Comparison of ENCODE assay signal across 13 cellular contexts in genomic region chr18:44818668-44819403, GRCh38.
DNase-seq lines count a peak whose midpoint lies in the region; ATAC-seq and TF ChIP-seq lines count a peak whose summit lies in the region.
"Had no signal": no experiment of that assay in that cellular context is flagged by ENCODE, and none has a peak within 500 bp of the region (broad histone marks: within the 10 kb centered on the region; RNA-seq: fewer than 3 reads in every experiment).

No MANE protein-coding gene starts in this region.

- CTCF ChIA-PET in activated CD4-positive, alpha-beta T cell treated with anti-CD3 and anti-CD28 coated beads, Interleukin-2, amount 10 ng/mL, durations not matched to agents 7 days and 5 days (lab: Charles Lee): no interaction called here

- no peaks in the 10 kb centered on the region for H3K9me3 ChIP-seq in psoas muscle

- H3K27ac Mint-ChIP-seq in activated T-helper 1 cell treated with anti-CD3 and anti-CD28 coated beads, Interleukin-12 subunit alpha, Interleukin-12 subunit beta, Interleukin-2, Interleukin-4 antibody, amounts not matched to agents 30 ng/mL and 10 ng/mL and 1 ng/mL, durations not matched to agents 14 hours and 24 hours and 36 hours: peak overlapping the region; percentile 57
- no peak overlapping the region for H3K27ac Mint-ChIP-seq in activated CD4-positive, alpha-beta T cell treated with anti-CD3 and anti-CD28 coated beads, Interleukin-2, amount 10 ng/mL, durations not matched to agents 7 days and 5 days
- H3K27ac Mint-ChIP-seq: CD8-positive, alpha-beta T cell; T-helper 17 cell had no signal

- WGBS in psoas muscle, 3 donors: 76 to 81% (median 81%) methylated on average over 7 of the region's 7 CpGs

- POLR2A ChIA-PET in activated CD4-positive, alpha-beta T cell treated with anti-CD3 and anti-CD28 coated beads, Interleukin-2, amount 10 ng/mL, durations not matched to agents 7 days and 5 days (lab: Charles Lee): no interaction called here

- TF ChIP-seq CTCF in psoas muscle (IDR thresholded peaks at IDR 0.05): no peak

- H3K36me3 Mint-ChIP-seq in activated T-helper 1 cell treated with anti-CD3 and anti-CD28 coated beads, Interleukin-12 subunit alpha, Interleukin-12 subunit beta, Interleukin-2, Interleukin-4 antibody, amounts not matched to agents 30 ng/mL and 10 ng/mL and 1 ng/mL, durations not matched to agents 14 hours and 24 hours and 36 hours (ENCODE audit: low read depth): peaks cover 22% of the 10 kb centered on the region
- H3K36me3 Mint-ChIP-seq in activated CD4-positive, alpha-beta T cell treated with anti-CD3 and anti-CD28 coated beads, Interleukin-2, amount 10 ng/mL, durations not matched to agents 7 days and 5 days (ENCODE audit: low read depth): no peaks in the 10 kb centered on the region
- H3K36me3 Mint-ChIP-seq: CD8-positive, alpha-beta T cell; naive thymus-derived CD8-positive, alpha-beta T cell had no signal

- H3K27me3 Mint-ChIP-seq in activated T-helper 1 cell treated with anti-CD3 and anti-CD28 coated beads, Interleukin-12 subunit alpha, Interleukin-12 subunit beta, Interleukin-2, Interleukin-4 antibody, amounts not matched to agents 30 ng/mL and 10 ng/mL and 1 ng/mL, durations not matched to agents 14 hours and 24 hours and 36 hours (ENCODE audit: insufficient read depth): peaks cover 14% of the 10 kb centered on the region
- peaks cover 14% of the 10 kb centered on the region for H3K27me3 Mint-ChIP-seq in activated CD4-positive, alpha-beta T cell treated with anti-CD3 and anti-CD28 coated beads, Interleukin-2, amount 10 ng/mL, durations not matched to agents 7 days and 5 days

- H3K4me1 ChIP-seq in psoas muscle: peaks cover 52% of the 10 kb centered on the region

- no peaks in the 10 kb centered on the region for H3K36me3 ChIP-seq in psoas muscle (ENCODE audit: insufficient read depth in 1 of 2, low read depth in 1 of 2)

- no peak overlapping the region for H3K4me3 ChIP-seq in psoas muscle

- DNase-seq in activated T-helper 1 cell treated with anti-CD3 and anti-CD28 coated beads, Interleukin-12 subunit alpha, Interleukin-12 subunit beta, Interleukin-2, Interleukin-4 antibody, amounts not matched to agents 30 ng/mL and 10 ng/mL and 1 ng/mL, durations not matched to agents 14 hours and 24 hours and 36 hours (ENCODE audit: low spot score): no peak
- DNase-seq in psoas muscle (no peak), LoVo (ENCODE audit: low spot score) (no peak)
- DNase-seq in activated CD4-positive, alpha-beta T cell treated with anti-CD3 and anti-CD28 coated beads, Interleukin-2, amount 10 ng/mL, durations not matched to agents 7 days and 5 days: no peak
- DNase-seq: amniotic stem cell; CD8-positive, alpha-beta T cell; MV-4-11; naive thymus-derived CD8-positive, alpha-beta T cell; RPMI8226; T-helper 17 cell had no signal

- peaks cover 15% of the 10 kb centered on the region for H3K4me1 Mint-ChIP-seq in activated T-helper 1 cell treated with anti-CD3 and anti-CD28 coated beads, Interleukin-12 subunit alpha, Interleukin-12 subunit beta, Interleukin-2, Interleukin-4 antibody, amounts not matched to agents 30 ng/mL and 10 ng/mL and 1 ng/mL, durations not matched to agents 14 hours and 24 hours and 36 hours (ENCODE audit: low read depth)
- peaks cover 4% of the 10 kb centered on the region for H3K4me1 Mint-ChIP-seq in activated CD4-positive, alpha-beta T cell treated with anti-CD3 and anti-CD28 coated beads, Interleukin-2, amount 10 ng/mL, durations not matched to agents 7 days and 5 days
- H3K4me1 Mint-ChIP-seq: T-helper 17 cell had no signal

- H3K4me3 Mint-ChIP-seq in activated T-helper 1 cell treated with anti-CD3 and anti-CD28 coated beads, Interleukin-12 subunit alpha, Interleukin-12 subunit beta, Interleukin-2, Interleukin-4 antibody, amounts not matched to agents 30 ng/mL and 10 ng/mL and 1 ng/mL, durations not matched to agents 14 hours and 24 hours and 36 hours: no peak overlapping the region
- no peak overlapping the region for H3K4me3 Mint-ChIP-seq in activated CD4-positive, alpha-beta T cell treated with anti-CD3 and anti-CD28 coated beads, Interleukin-2, amount 10 ng/mL, durations not matched to agents 7 days and 5 days
- H3K4me3 Mint-ChIP-seq: CD8-positive, alpha-beta T cell; T-helper 17 cell had no signal

- ATAC-seq in GM18502 (IDR thresholded peaks at IDR 0.05; ENCODE audit: poor library complexity, unreplicated experiment) (peak; percentile 56), GM21723 (IDR thresholded peaks at IDR 0.05; ENCODE audit: unreplicated experiment) (peak; percentile 59), psoas muscle (no peak), HG03025 (IDR thresholded peaks at IDR 0.05; ENCODE audit: low FRiP score, unreplicated experiment) (no peak)
- ATAC-seq: CD8-positive, alpha-beta T cell; naive thymus-derived CD8-positive, alpha-beta T cell; T-helper 17 cell had no signal

- intact Hi-C loops in activated T-helper 1 cell treated with anti-CD3 and anti-CD28 coated beads, Interleukin-12 subunit alpha, Interleukin-12 subunit beta, Interleukin-2, Interleukin-4 antibody, amounts not matched to agents 30 ng/mL and 10 ng/mL and 1 ng/mL, durations not matched to agents 14 hours and 24 hours and 36 hours (cut with micrococcal nuclease): loop anchor here (1.0 to 2.0 kb wide), 4 partner anchors 20 to 140 kb away; no protein-coding TSS in a partner anchor
- intact Hi-C loops in psoas muscle (cut with DNase I): loop anchor here in 1 of 2 donors (5.0 kb wide), 1 partner anchor 137 kb away; the partner anchor contains the start of gene SETBP1

- H3K27ac ChIP-seq in psoas muscle: peak overlapping the region; percentile 81

- H3K9me3 Mint-ChIP-seq in activated T-helper 1 cell treated with anti-CD3 and anti-CD28 coated beads, Interleukin-12 subunit alpha, Interleukin-12 subunit beta, Interleukin-2, Interleukin-4 antibody, amounts not matched to agents 30 ng/mL and 10 ng/mL and 1 ng/mL, durations not matched to agents 14 hours and 24 hours and 36 hours: no peaks in the 10 kb centered on the region
- H3K9me3 Mint-ChIP-seq in activated CD4-positive, alpha-beta T cell treated with anti-CD3 and anti-CD28 coated beads, Interleukin-2, amount 10 ng/mL, durations not matched to agents 7 days and 5 days: peaks cover 3% of the 10 kb centered on the region
- H3K9me3 Mint-ChIP-seq: CD8-positive, alpha-beta T cell; naive thymus-derived CD8-positive, alpha-beta T cell had no signal

- no peaks in the 10 kb centered on the region for H3K27me3 ChIP-seq in psoas muscle (ENCODE audit: insufficient read depth in 3 of 3, low read length in 2 of 3)

Comparison
In these comparisons a context has a peak if more than half of its experiments do, and no peak if none do; other contexts are left out.
1. ATAC-seq: peak in GM18502 (single experiment) and GM21723 (single experiment); none in psoas muscle (0 of 4) and HG03025 (single experiment).